ENCODE assay signal across 8 cellular contexts in the genomic region with DNA sequence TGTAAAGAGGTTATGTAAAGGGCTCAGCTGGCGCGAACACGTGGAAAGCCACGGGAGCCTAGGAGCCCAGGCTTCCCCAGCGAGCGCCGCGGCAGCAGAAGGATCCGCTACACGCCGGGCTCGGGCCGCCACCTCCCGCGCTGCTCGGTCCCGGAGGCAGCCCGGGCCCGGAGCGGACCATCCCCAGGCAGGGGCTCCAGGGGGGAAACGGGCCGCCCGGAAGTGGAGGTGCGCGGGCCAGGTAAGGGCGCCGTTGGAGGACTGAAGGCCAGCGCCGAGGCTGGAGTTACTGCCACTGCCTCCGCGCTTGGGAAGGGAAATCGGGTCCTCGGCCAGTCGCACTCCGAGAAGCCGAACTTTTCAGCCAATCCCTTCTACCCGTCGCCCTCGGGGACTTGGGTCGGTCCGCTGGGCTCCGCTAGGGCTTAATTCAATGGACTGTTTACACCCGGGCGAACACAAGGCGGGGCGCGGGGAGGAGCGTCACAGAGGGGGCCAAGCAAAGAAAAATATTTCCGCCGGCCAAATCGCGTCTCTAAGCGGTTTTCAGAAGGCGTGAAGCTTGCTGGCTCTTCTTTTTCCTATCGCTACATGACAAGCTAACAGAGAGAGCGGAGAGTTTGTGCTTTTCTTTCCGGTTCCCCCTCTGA. TPM values are rescaled to one million over a fixed set of nuclear protein-coding genes. Genes with fewer than 3 reads are reported as not detected.
DNase-seq lines count a peak whose midpoint lies in the region; TF ChIP-seq lines count a peak whose summit lies in the region.

No MANE protein-coding gene starts in this region.

- peak overlapping the region; percentile 96 for H3K4me3 ChIP-seq in GM06990 (replicated peaks; ENCODE audit: low read depth, low read length)
- peak overlapping the region; percentile 94 for H3K4me3 ChIP-seq in SJCRH30
- peak overlapping the region; percentile 66 for H3K4me3 ChIP-seq in neuron (ENCODE audit: low read length)

- peak overlapping the region; percentile 100 for H3K27ac Mint-ChIP-seq in HFFc6

- H3K4me1 Mint-ChIP-seq in HFFc6 (ENCODE audit: low read depth) = peaks cover 38% of the 10 kb centered on the region

- H3K9me3 ChIP-seq in SJCRH30 (replicated peaks) = no peaks in the 10 kb centered on the region
- H3K9me3 ChIP-seq in neuron (ENCODE audit: low read length) = no peaks in the 10 kb centered on the region

- DNase-seq in GM06990 (ENCODE audit: extremely low read depth, insufficient read length) (peak; percentile 94), HFFc6 (peak; percentile 93), MV-4-11 (lab: John Stamatoyannopoulos, UW) (peak; percentile 82), SJCRH30 (peak; percentile 91), foreskin melanocyte (peak; percentile 91), stromal cell of bone marrow (ENCODE audit: low read depth) (peak; percentile 90)
- peak; percentile 92 for DNase-seq in activated naive CD4-positive, alpha-beta T cell treated with Interleukin-2 at 50 U/mL for 16 hours

- peak overlapping the region; percentile 83 for H2AFZ ChIP-seq in neuron (ENCODE audit: low read depth, low read length)

- H3K27me3 ChIP-seq in GM06990 (replicated peaks; ENCODE audit: control insufficient read depth, insufficient read depth, low read length) = no peaks in the 10 kb centered on the region
- no peaks in the 10 kb centered on the region; the same call in 1 of the 2 replicates for H3K27me3 ChIP-seq in SJCRH30
- H3K27me3 ChIP-seq in neuron (ENCODE audit: insufficient read depth, low read length) = no peaks in the 10 kb centered on the region

- TF ChIP-seq CTCF in GM06990 (IDR thresholded peaks at IDR 0.05; ENCODE audit: insufficient read depth, low read length, poor library complexity, severe bottlenecking) (no peak), HFFc6 (IDR thresholded peaks at IDR 0.05) (peak; percentile 29)

- H3K9me3 Mint-ChIP-seq in HFFc6 = no peaks in the 10 kb centered on the region

- H3K27me3 Mint-ChIP-seq in HFFc6 (ENCODE audit: insufficient read depth) = peaks cover 3% of the 10 kb centered on the region

- H3K4me3 Mint-ChIP-seq in HFFc6 = peak overlapping the region; percentile 93

- H3K36me3 ChIP-seq in GM06990 (ENCODE audit: control insufficient read depth, insufficient read depth, low read length) = no peaks in the 10 kb centered on the region; the same call in 1 of the 2 replicates
- peaks cover 19% of the 10 kb centered on the region for H3K36me3 ChIP-seq in SJCRH30
- peaks cover 19% of the 10 kb centered on the region for H3K36me3 ChIP-seq in neuron (ENCODE audit: insufficient read depth, low read length)

- H3K36me3 Mint-ChIP-seq in HFFc6 (ENCODE audit: low read depth) = peaks cover 7% of the 10 kb centered on the region

- peak overlapping the region; percentile 99 for H3K27ac ChIP-seq in SJCRH30

- H3K4me1 ChIP-seq in SJCRH30 = peaks cover 3% of the 10 kb centered on the region; the same call in 1 of the 2 replicates
- H3K4me1 ChIP-seq in neuron (ENCODE audit: insufficient read depth, low read length) = peaks cover 22% of the 10 kb centered on the region

RNA-seq across cellular contexts. Expression of gene STK35, which starts 0.4 kb away (rescaled TPM):
- 10 to 100 TPM; 14.0 to 16.7 (median 15.1) TPM for total RNA-seq in HFFc6 (2021; fragmentation: NEBNext Ultra II Directional; extraction: Animal tissue kit (Norgen Biotek cat#: 25700))
- 18.0 and 19.1 TPM in 2 replicates for total RNA-seq in SJCRH30 (2014; rRNA removed; shearing (Covaris generic))

Comparison
In these comparisons a context has a peak if more than half of its experiments do, and no peak if none do; other contexts are left out.
1. Peak in every context shown above with its lines: DNase-seq, H3K4me3 ChIP-seq and H3K27ac ChIP-seq.